ENCODE assay signal across 24 cellular contexts in the genomic region with DNA sequence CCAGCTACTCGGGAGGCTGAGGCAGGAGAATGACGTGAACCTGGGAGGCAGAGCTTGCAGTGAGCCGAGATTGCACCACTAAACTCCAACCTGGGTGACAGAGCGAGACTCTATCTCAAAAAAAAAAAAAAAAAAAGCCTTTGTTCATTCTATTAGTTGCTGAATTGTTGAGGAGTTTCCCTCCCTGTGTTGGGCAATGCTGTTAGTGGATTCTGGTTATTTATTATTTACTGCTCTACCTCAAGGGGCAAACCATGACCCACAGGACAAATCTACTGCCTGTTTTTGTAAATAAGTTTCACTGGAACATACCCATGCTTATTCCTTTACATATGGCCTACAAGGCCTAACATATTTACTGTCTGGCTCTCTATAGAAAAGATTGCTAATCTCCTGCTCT. TPM values are rescaled to one million over a fixed set of nuclear protein-coding genes. Genes with fewer than 3 reads are reported as not detected.
DNase-seq lines count a peak whose midpoint lies in the region; ATAC-seq and TF ChIP-seq lines count a peak whose summit lies in the region.
"Had no signal": no experiment of that assay in that cellular context is flagged by ENCODE, and none has a peak within 500 bp of the region (broad histone marks: within the 10 kb centered on the region; RNA-seq: fewer than 3 reads in every experiment).

No MANE protein-coding gene starts in this region.

- peaks cover 0 to 13% of the 10 kb centered on the region in 2 donors for H3K36me3 ChIP-seq in vagina

- H3K27me3 ChIP-seq in vagina: no peaks in the 10 kb centered on the region

- DNase-seq in activated naive CD4-positive, alpha-beta T cell treated with Interleukin-2 at 50 U/mL for 16 hours: no peak
- DNase-seq in epithelial cell of proximal tubule (ENCODE audit: low read depth) (peak; percentile 53), memory B cell (ENCODE audit: low spot score in 2 of 2) (no peak), vagina (ENCODE audit: extremely low spot score in 2 of 2) (no peak)
- DNase-seq: 8988T, COR-L47, DMS 273 treated with DMSO at 0.1 percent for 48 hours, DMS79, EL, GDM1, MM.1S, NCI-H2029, NCI-H2227 treated with DMSO at 0.1 percent for 48 hours, NCI-H526 treated with DMSO at 0.1 percent for 48 hours, SHP77 had no signal

- ATAC-seq in memory B cell (ENCODE audit: low read depth) (no peak), GM18870 (IDR thresholded peaks at IDR 0.05; ENCODE audit: unreplicated experiment) (no peak), GM19463 (IDR thresholded peaks at IDR 0.05; ENCODE audit: unreplicated experiment) (no peak)
- no peak for ATAC-seq in stimulated activated memory B cell treated with anti-CD40 and anti-IgM and Interleukin-4, amounts not matched to agents 10 μg/mL and 1 μg/mL and 100 μg/mL, for 72 hours
- ATAC-seq: HCT116, Panc1 had no signal

- peak overlapping the region; percentile 76 for H3K27ac Mint-ChIP-seq in activated naive CD4-positive, alpha-beta T cell treated with anti-CD3 and anti-CD28 coated beads, Interleukin-2, amount 50 U/mL, for 24 hours
- peak overlapping the region; percentile 57 for H3K27ac Mint-ChIP-seq in memory B cell
- peak overlapping the region; percentile 57 for H3K27ac Mint-ChIP-seq in stimulated activated memory B cell treated with anti-CD40 and anti-IgM and Interleukin-4, amounts not matched to agents 10 μg/mL and 1 μg/mL and 100 μg/mL, for 72 hours

- no peaks in the 10 kb centered on the region for H3K9me3 ChIP-seq in vagina

- no peaks in the 10 kb centered on the region for H3K27me3 Mint-ChIP-seq in activated naive CD4-positive, alpha-beta T cell treated with anti-CD3 and anti-CD28 coated beads, Interleukin-2, amount 50 U/mL, for 24 hours
- no peaks in the 10 kb centered on the region for H3K27me3 Mint-ChIP-seq in memory B cell
- H3K27me3 Mint-ChIP-seq in stimulated activated memory B cell treated with anti-CD40 and anti-IgM and Interleukin-4, amounts not matched to agents 10 μg/mL and 1 μg/mL and 100 μg/mL, for 72 hours: no peaks in the 10 kb centered on the region
- H3K27me3 Mint-ChIP-seq: IgD-negative memory B cell had no signal

- TF ChIP-seq CTCF in epithelial cell of proximal tubule (conservative IDR thresholded peaks at IDR 0.05; ENCODE audit: low read depth, low read length) (no peak), vagina (IDR thresholded peaks at IDR 0.05) (no peak)

- H3K9me3 Mint-ChIP-seq in activated naive CD4-positive, alpha-beta T cell treated with anti-CD3 and anti-CD28 coated beads, Interleukin-2, amount 50 U/mL, for 24 hours: no peaks in the 10 kb centered on the region
- no peaks in the 10 kb centered on the region for H3K9me3 Mint-ChIP-seq in memory B cell
- H3K9me3 Mint-ChIP-seq in stimulated activated memory B cell treated with anti-CD40 and anti-IgM and Interleukin-4, amounts not matched to agents 10 μg/mL and 1 μg/mL and 100 μg/mL, for 72 hours: no peaks in the 10 kb centered on the region
- H3K9me3 Mint-ChIP-seq: IgD-negative memory B cell had no signal

- H3K27ac ChIP-seq in vagina: no peak overlapping the region
- H3K27ac ChIP-seq: KMS-11, RWPE1 had no signal

- no peak overlapping the region for H3K4me3 ChIP-seq in epithelial cell of proximal tubule (ENCODE audit: low read depth, low read length)
- H3K4me3 ChIP-seq in vagina: no peak overlapping the region

- intact Hi-C loops in vagina (cut with DNase I): no loop called here

- no peak overlapping the region for H3K4me3 Mint-ChIP-seq in activated naive CD4-positive, alpha-beta T cell treated with anti-CD3 and anti-CD28 coated beads, Interleukin-2, amount 50 U/mL, for 24 hours
- H3K4me3 Mint-ChIP-seq in memory B cell: no peak overlapping the region
- no peak overlapping the region for H3K4me3 Mint-ChIP-seq in stimulated activated memory B cell treated with anti-CD40 and anti-IgM and Interleukin-4, amounts not matched to agents 10 μg/mL and 1 μg/mL and 100 μg/mL, for 72 hours
- H3K4me3 Mint-ChIP-seq: IgD-negative memory B cell had no signal

- no peak for TF ChIP-seq POLR2A in vagina (IDR thresholded peaks at IDR 0.05)

- H3K4me1 Mint-ChIP-seq in activated naive CD4-positive, alpha-beta T cell treated with anti-CD3 and anti-CD28 coated beads, Interleukin-2, amount 50 U/mL, for 24 hours: peaks cover 52% of the 10 kb centered on the region
- peaks cover 26% of the 10 kb centered on the region for H3K4me1 Mint-ChIP-seq in memory B cell
- peaks cover 35% of the 10 kb centered on the region for H3K4me1 Mint-ChIP-seq in stimulated activated memory B cell treated with anti-CD40 and anti-IgM and Interleukin-4, amounts not matched to agents 10 μg/mL and 1 μg/mL and 100 μg/mL, for 72 hours

- H3K36me3 Mint-ChIP-seq in activated naive CD4-positive, alpha-beta T cell treated with anti-CD3 and anti-CD28 coated beads, Interleukin-2, amount 50 U/mL, for 24 hours: peaks cover 8% of the 10 kb centered on the region
- peaks cover 7% of the 10 kb centered on the region for H3K36me3 Mint-ChIP-seq in memory B cell
- peaks cover 13% of the 10 kb centered on the region for H3K36me3 Mint-ChIP-seq in stimulated activated memory B cell treated with anti-CD40 and anti-IgM and Interleukin-4, amounts not matched to agents 10 μg/mL and 1 μg/mL and 100 μg/mL, for 72 hours
- H3K36me3 Mint-ChIP-seq: IgD-negative memory B cell had no signal

- H3K4me1 ChIP-seq in vagina: peaks cover 8% of the 10 kb centered on the region

RNA-seq across cellular contexts. Expression of gene AFTPH, which starts 41.2 kb away (rescaled TPM):
- 12.1 and 14.1 TPM in 2 replicates for total RNA-seq in epithelial cell of proximal tubule
- 33.4 TPM for total RNA-seq in vagina
